Comparison of ENCODE assay signal across 8 cellular contexts in the genomic region with DNA sequence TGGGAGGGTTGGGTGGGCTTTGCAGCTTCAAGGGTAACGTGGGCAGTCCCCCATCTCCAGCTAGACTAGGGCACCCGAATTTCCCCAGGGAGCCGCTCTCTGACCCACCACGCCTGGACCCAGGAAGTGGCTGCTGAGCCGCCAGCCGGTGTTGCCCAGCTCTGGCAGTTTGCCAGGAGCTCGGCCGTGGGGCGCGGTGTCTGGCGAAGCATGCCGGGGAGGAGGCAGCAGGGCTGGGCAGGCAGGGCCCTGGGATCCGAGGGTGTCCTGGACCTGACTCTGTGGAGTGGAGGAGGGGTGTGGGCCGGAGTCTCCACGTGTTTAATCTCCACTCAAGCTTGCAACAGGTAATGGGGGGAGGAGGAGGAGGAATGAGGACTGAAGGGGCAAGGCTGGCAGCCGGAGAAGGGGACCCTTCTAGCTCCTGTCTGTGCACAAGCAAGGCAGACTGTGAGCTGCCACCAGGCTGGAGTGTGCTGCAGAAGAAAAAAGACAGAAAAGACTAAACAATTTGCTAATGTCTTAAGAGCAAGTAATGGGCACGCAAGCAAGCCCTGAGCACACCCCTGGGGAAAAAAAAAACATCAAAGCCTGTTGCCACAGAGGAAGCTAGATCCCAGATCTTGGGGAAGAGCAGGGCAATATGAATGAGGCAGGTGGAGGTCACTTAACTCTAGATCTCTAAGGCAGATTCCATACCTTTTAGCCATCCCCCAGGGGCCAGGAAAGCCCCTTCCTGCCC. TPM values are rescaled to one million over a fixed set of nuclear protein-coding genes. Genes with fewer than 3 reads are reported as not detected.
A peak's percentile ranks its signal among the peaks of the same experiment; 100 is the strongest.
DNase-seq lines count a peak whose midpoint lies in the region; ATAC-seq and TF ChIP-seq lines count a peak whose summit lies in the region.

No MANE protein-coding gene starts in this region.

- intact Hi-C loops in OCI-LY7 (cut with micrococcal nuclease; ENCODE audit: unreplicated experiment) = no loop called here

- BruUV-seq in OCI-LY7 (replicated peaks; lab: Mats Ljungman, UMichigan) = no TSS peak

- no peaks in the 10 kb centered on the region for H4K20me1 ChIP-seq in OCI-LY7 (ENCODE audit: insufficient read depth, low read length)

- ATAC-seq in left lobe of liver (peak; percentile 50), HG02798 (IDR thresholded peaks at IDR 0.05; ENCODE audit: poor library complexity, unreplicated experiment) (no peak), GM19452 (IDR thresholded peaks at IDR 0.05; ENCODE audit: unreplicated experiment) (no peak)

- TF ChIP-seq CTCF in OCI-LY7 (conservative IDR thresholded peaks at IDR 0.05; ENCODE audit: low read length) = no peak

- H2AFZ ChIP-seq in OCI-LY7 (ENCODE audit: low read length) = no peak overlapping the region

- DNase-seq in DMS 273 (lab: John Stamatoyannopoulos, UW; ENCODE audit: unreplicated experiment) = peak; percentile 57
- no peak for DNase-seq in DMS 273 treated with DMSO at 0.1 percent for 48 hours (lab: John Stamatoyannopoulos, UW)
- DNase-seq in OCI-LY7 (ENCODE audit: low spot score) = peak; percentile 29
- DNase-seq in amniotic epithelial cell (ENCODE audit: low read depth) = peak; percentile 8
- DNase-seq in left lobe of liver (ENCODE audit: low spot score) = peak; percentile 69
- peak; percentile 28 for DNase-seq in stimulated activated CD4-positive, alpha-beta T cell treated with anti-CD3 and anti-CD28 coated beads, Interleukin-4, amount 100 ng/mL, for 24 hours

- peaks cover 4% of the 10 kb centered on the region for H3K4me1 ChIP-seq in OCI-LY7 (ENCODE audit: insufficient read depth, low read length, poor library complexity, severe bottlenecking)

- H3K79me2 ChIP-seq in OCI-LY7 (ENCODE audit: insufficient read depth, low read depth, low read length) = no peaks in the 10 kb centered on the region

- H3K27ac ChIP-seq in OCI-LY7 (ENCODE audit: low read depth, low read length, poor library complexity, severe bottlenecking) = no peak overlapping the region

- POLR2A ChIA-PET in OCI-LY7 (lab: Charles Lee) = interaction anchor here (0.6 kb wide), 1 partner anchor 22 kb away, joined by 3 read pairs; no protein-coding TSS in a partner anchor

- H3K4me2 ChIP-seq in OCI-LY7 (ENCODE audit: low read length) = peak overlapping the region; percentile 63; the same call in 1 of the 2 replicates

- CTCF ChIA-PET in OCI-LY7 (lab: Charles Lee; ENCODE audit: unreplicated experiment) = no interaction called here

- no peaks in the 10 kb centered on the region for H3K9me3 ChIP-seq in OCI-LY7 (ENCODE audit: low read length)

- no peaks in the 10 kb centered on the region for H3K9me2 ChIP-seq in OCI-LY7 (ENCODE audit: insufficient read depth, low read length)

- no peak overlapping the region for H3K4me3 ChIP-seq in OCI-LY7 (ENCODE audit: low read depth, low read length, poor library complexity, severe bottlenecking)

- no peaks in the 10 kb centered on the region for H3K36me3 ChIP-seq in OCI-LY7 (ENCODE audit: insufficient read depth, low read length)

RNA-seq across cellular contexts. Expression of a gene that starts 2.4 kb away (rescaled TPM):
- not detected in 2 replicates for total RNA-seq in OCI-LY7 (2014; rRNA removed; shearing (Covaris generic))
- total RNA-seq in OCI-LY7 (2022) = not detected in 2 replicates
- total RNA-seq in left lobe of liver = 9.5 TPM

Comparison
In these comparisons a context has a peak if more than half of its experiments do, and no peak if none do; other contexts are left out.
1. RNA of a gene that starts 2.4 kb away (total RNA-seq): 9.5 TPM in left lobe of liver (single experiment); not detected in OCI-LY7; every median in the first group is over 10 times any median in the second.